1 cellular context compared by ENCODE assay signal in the genomic region with DNA sequence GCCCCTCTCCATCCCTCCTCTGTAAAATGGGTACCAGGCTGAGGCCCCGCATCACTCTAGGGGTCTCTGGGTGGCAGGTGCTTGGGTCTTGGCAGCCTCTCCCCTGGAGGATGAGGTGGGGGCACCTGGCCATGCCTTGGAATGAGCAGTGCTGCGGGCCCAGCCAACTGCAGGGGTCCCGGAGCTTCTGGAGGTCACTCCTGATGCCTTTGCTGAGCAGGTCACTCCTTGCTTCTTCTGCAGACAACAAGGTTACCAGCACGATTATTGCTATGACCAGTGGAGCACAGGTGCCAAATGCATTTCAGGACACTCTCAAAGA.
TF ChIP-seq lines count a peak whose summit lies in the region.

No MANE protein-coding gene starts in this region.

TF ChIP-seq in HCT116, 20 proteins besides CTCF, POLR2A, EP300 and RAD21:
- TF ChIP-seq TCF7L2 (IDR thresholded peaks at IDR 0.05; ENCODE audit: borderline replicate concordance, extremely low read depth, insufficient read depth, insufficient read length) (no peak), EZH2phosphoT487 (IDR thresholded peaks at IDR 0.05; ENCODE audit: borderline replicate concordance) (no peak), CEBPB (IDR thresholded peaks at IDR 0.05; ENCODE audit: low read depth) (no peak), EGR1 (IDR thresholded peaks at IDR 0.05; ENCODE audit: low read depth) (no peak), YY1 (IDR thresholded peaks at IDR 0.05; ENCODE audit: extremely low read depth, insufficient replicate concordance, low read depth, low read length) (no peak), EZH2 (IDR thresholded peaks at IDR 0.05) (no peak), ZFX (IDR thresholded peaks at IDR 0.05) (no peak), SRF (IDR thresholded peaks at IDR 0.05; ENCODE audit: low read depth) (no peak)
- TF ChIP-seq, protein P1, sequence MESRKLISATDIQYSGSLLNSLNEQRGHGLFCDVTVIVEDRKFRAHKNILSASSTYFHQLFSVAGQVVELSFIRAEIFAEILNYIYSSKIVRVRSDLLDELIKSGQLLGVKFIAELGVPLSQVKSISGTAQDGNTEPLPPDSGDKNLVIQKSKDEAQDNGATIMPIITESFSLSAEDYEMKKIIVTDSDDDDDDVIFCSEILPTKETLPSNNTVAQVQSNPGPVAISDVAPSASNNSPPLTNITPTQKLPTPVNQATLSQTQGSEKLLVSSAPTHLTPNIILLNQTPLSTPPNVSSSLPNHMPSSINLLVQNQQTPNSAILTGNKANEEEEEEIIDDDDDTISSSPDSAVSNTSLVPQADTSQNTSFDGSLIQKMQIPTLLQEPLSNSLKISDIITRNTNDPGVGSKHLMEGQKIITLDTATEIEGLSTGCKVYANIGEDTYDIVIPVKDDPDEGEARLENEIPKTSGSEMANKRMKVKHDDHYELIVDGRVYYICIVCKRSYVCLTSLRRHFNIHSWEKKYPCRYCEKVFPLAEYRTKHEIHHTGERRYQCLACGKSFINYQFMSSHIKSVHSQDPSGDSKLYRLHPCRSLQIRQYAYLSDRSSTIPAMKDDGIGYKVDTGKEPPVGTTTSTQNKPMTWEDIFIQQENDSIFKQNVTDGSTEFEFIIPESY (IDR thresholded peaks at IDR 0.05; ENCODE audit: extremely low read depth, insufficient replicate concordance, low read length): no peak
